Comparison of ENCODE assay signal across 13 cellular contexts in the genomic region with DNA sequence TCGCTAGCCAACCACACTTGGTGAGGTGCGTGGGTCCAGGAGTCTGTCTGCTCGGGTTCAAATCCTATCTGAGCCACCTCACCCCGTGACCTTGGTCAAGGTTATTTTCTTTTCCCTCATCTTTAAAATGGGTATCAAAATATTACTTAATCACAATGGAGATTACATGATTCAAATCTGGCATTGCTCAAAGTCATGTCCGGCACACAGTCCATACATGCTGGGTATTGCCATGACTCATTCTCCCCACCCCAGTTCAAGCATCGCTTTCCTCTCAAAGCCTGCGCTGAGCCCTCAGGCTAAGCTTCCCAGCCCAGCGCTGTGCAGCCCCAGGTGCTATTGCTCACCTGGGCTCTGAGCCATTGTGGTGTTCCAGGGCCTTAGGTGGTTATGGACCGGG. TPM values are rescaled to one million over a fixed set of nuclear protein-coding genes. Genes with fewer than 3 reads are reported as not detected.
A peak's percentile ranks its signal among the peaks of the same experiment; 100 is the strongest.
DNase-seq lines count a peak whose midpoint lies in the region; ATAC-seq and TF ChIP-seq lines count a peak whose summit lies in the region.
"Had no signal": no experiment of that assay in that cellular context is flagged by ENCODE, and none has a peak within 500 bp of the region (broad histone marks: within the 10 kb centered on the region; RNA-seq: fewer than 3 reads in every experiment).

No MANE protein-coding gene starts in this region.

- TF ChIP-seq POLR2A in spleen (IDR thresholded peaks at IDR 0.05): no peak

- POLR2A ChIA-PET in activated CD4-positive, alpha-beta T cell treated with anti-CD3 and anti-CD28 coated beads for 36 hours (lab: Charles Lee): interaction anchor here (1.4 to 1.5 kb wide), 2 partner anchors 26 to 77 kb away, joined by 3 to 6 read pairs; no protein-coding TSS in a partner anchor
- POLR2A ChIA-PET in activated CD8-positive, alpha-beta T cell treated with anti-CD3 and anti-CD28 coated beads for 36 hours (lab: Charles Lee): interaction anchor here (0.8 to 1.4 kb wide), 2 partner anchors 8 to 67 kb away, joined by 3 read pairs; no protein-coding TSS in a partner anchor

- H3K36me3 ChIP-seq in spleen: peaks cover 0 to 15% (median 0%) of the 10 kb centered on the region in 6 donors

- H3K4me3 Mint-ChIP-seq in activated CD4-positive, alpha-beta T cell treated with anti-CD3 and anti-CD28 coated beads for 36 hours: no peak overlapping the region
- H3K4me3 Mint-ChIP-seq in activated naive CD8-positive, alpha-beta T cell treated with anti-CD3 and anti-CD28 coated beads, Interleukin-2, amount 50 U/mL, for 24 hours: no peak overlapping the region
- no peak overlapping the region for H3K4me3 Mint-ChIP-seq in activated CD8-positive, alpha-beta T cell treated with anti-CD3 and anti-CD28 coated beads for 36 hours
- H3K4me3 Mint-ChIP-seq: mesothelial cell of epicardium had no signal

- peaks cover 0 to 67% (median 37%) of the 10 kb centered on the region in 6 donors for H3K4me1 ChIP-seq in spleen

- ATAC-seq in activated CD4-positive, alpha-beta T cell treated with anti-CD3 and anti-CD28 coated beads for 36 hours: no peak
- ATAC-seq in activated naive CD8-positive, alpha-beta T cell treated with anti-CD3 and anti-CD28 coated beads, Interleukin-2, amount 50 U/mL, for 24 hours: no peak
- no peak for ATAC-seq in activated CD8-positive, alpha-beta T cell treated with anti-CD3 and anti-CD28 coated beads for 36 hours

- 78 to 94% (median 89%) methylated on average over 9 of the region's 9 CpGs for WGBS in spleen, 5 donors

- TF ChIP-seq CTCF in fibroblast of pulmonary artery (IDR thresholded peaks at IDR 0.05; ENCODE audit: low read length, missing control alignments) (no peak), spleen (IDR thresholded peaks at IDR 0.05 in 8 of 11, conservative IDR thresholded peaks at IDR 0.05 in 3 of 11) (no peak)
- TF ChIP-seq CTCF in activated CD8-positive, alpha-beta T cell treated with anti-CD3 and anti-CD28 coated beads for 36 hours (IDR thresholded peaks at IDR 0.05): no peak

- H3K9me3 Mint-ChIP-seq in activated CD4-positive, alpha-beta T cell treated with anti-CD3 and anti-CD28 coated beads for 36 hours (ENCODE audit: low read depth): peaks cover 2% of the 10 kb centered on the region
- H3K9me3 Mint-ChIP-seq in activated naive CD8-positive, alpha-beta T cell treated with anti-CD3 and anti-CD28 coated beads, Interleukin-2, amount 50 U/mL, for 24 hours: no peaks in the 10 kb centered on the region
- no peaks in the 10 kb centered on the region for H3K9me3 Mint-ChIP-seq in activated CD8-positive, alpha-beta T cell treated with anti-CD3 and anti-CD28 coated beads for 36 hours
- H3K9me3 Mint-ChIP-seq: mesothelial cell of epicardium had no signal

- no peak overlapping the region for H3K4me3 ChIP-seq in fibroblast of pulmonary artery (replicated peaks; ENCODE audit: low read depth, low read length)
- no peak overlapping the region for H3K4me3 ChIP-seq in spleen
- H3K4me3 ChIP-seq: right atrium auricular region had no signal

- DNase-seq in activated CD4-positive, alpha-beta T cell treated with anti-CD3 and anti-CD28 coated beads for 36 hours: no peak
- no peak for DNase-seq in activated CD4-positive, alpha-beta T cell treated with anti-CD3 and anti-CD28 coated beads for 48 hours
- DNase-seq in activated naive CD8-positive, alpha-beta T cell treated with anti-CD3 and anti-CD28 coated beads, Interleukin-2, amount 50 U/mL, for 24 hours: no peak
- DNase-seq in fibroblast of pulmonary artery (ENCODE audit: low read depth) (peak; percentile 32), spleen (no peak), LoVo (ENCODE audit: low spot score) (no peak), medulla oblongata (ENCODE audit: extremely low spot score) (no peak)
- no peak for DNase-seq in activated CD8-positive, alpha-beta T cell treated with anti-CD3 and anti-CD28 coated beads for 36 hours
- DNase-seq: 8988T, DND-41, NCI-H2107 had no signal

- CTCF ChIA-PET in activated CD4-positive, alpha-beta T cell treated with anti-CD3 and anti-CD28 coated beads for 36 hours (lab: Charles Lee): interaction anchor here (1.1 to 3.0 kb wide), 14 partner anchors 11 to 261 kb away, joined by 3 to 63 read pairs (median 10); a partner anchor contains a TSS
- CTCF ChIA-PET in activated CD8-positive, alpha-beta T cell treated with anti-CD3 and anti-CD28 coated beads for 36 hours (lab: Charles Lee): interaction anchor here (1.0 to 7.6 kb wide), 21 partner anchors 9 to 267 kb away, joined by 3 to 84 read pairs (median 7); a partner anchor contains a TSS

- H3K4me1 Mint-ChIP-seq in activated CD4-positive, alpha-beta T cell treated with anti-CD3 and anti-CD28 coated beads for 36 hours: peaks cover 44% of the 10 kb centered on the region
- peaks cover 67% of the 10 kb centered on the region for H3K4me1 Mint-ChIP-seq in activated naive CD8-positive, alpha-beta T cell treated with anti-CD3 and anti-CD28 coated beads, Interleukin-2, amount 50 U/mL, for 24 hours
- H3K4me1 Mint-ChIP-seq in activated CD8-positive, alpha-beta T cell treated with anti-CD3 and anti-CD28 coated beads for 36 hours (ENCODE audit: low read depth): peaks cover 43% of the 10 kb centered on the region

- peaks cover 9% of the 10 kb centered on the region for H3K36me3 Mint-ChIP-seq in activated CD4-positive, alpha-beta T cell treated with anti-CD3 and anti-CD28 coated beads for 36 hours (ENCODE audit: low read depth)
- H3K36me3 Mint-ChIP-seq in activated naive CD8-positive, alpha-beta T cell treated with anti-CD3 and anti-CD28 coated beads, Interleukin-2, amount 50 U/mL, for 24 hours (ENCODE audit: low read depth): peaks cover 14% of the 10 kb centered on the region
- peaks cover 6% of the 10 kb centered on the region for H3K36me3 Mint-ChIP-seq in activated CD8-positive, alpha-beta T cell treated with anti-CD3 and anti-CD28 coated beads for 36 hours (ENCODE audit: low read depth)

- H3K27ac Mint-ChIP-seq in activated CD4-positive, alpha-beta T cell treated with anti-CD3 and anti-CD28 coated beads for 36 hours: peak overlapping the region; percentile 33
- H3K27ac Mint-ChIP-seq in activated naive CD8-positive, alpha-beta T cell treated with anti-CD3 and anti-CD28 coated beads, Interleukin-2, amount 50 U/mL, for 24 hours: peak overlapping the region; percentile 76
- H3K27ac Mint-ChIP-seq in activated CD8-positive, alpha-beta T cell treated with anti-CD3 and anti-CD28 coated beads for 36 hours: no peak overlapping the region

- peak overlapping the region in 7 of 8 donors; percentile 67 to 90 (median 88) for H3K27ac ChIP-seq in spleen

- H3K9me3 ChIP-seq in spleen: no peaks in the 10 kb centered on the region
- H3K9me3 ChIP-seq: right atrium auricular region had no signal

- H3K27me3 Mint-ChIP-seq in activated CD4-positive, alpha-beta T cell treated with anti-CD3 and anti-CD28 coated beads for 36 hours: no peaks in the 10 kb centered on the region
- H3K27me3 Mint-ChIP-seq in activated naive CD8-positive, alpha-beta T cell treated with anti-CD3 and anti-CD28 coated beads, Interleukin-2, amount 50 U/mL, for 24 hours: no peaks in the 10 kb centered on the region
- H3K27me3 Mint-ChIP-seq in activated CD8-positive, alpha-beta T cell treated with anti-CD3 and anti-CD28 coated beads for 36 hours: no peaks in the 10 kb centered on the region

- H3K27me3 ChIP-seq in spleen (replicated peaks in 1 of 7): no peaks in the 10 kb centered on the region
- H3K27me3 ChIP-seq: right atrium auricular region had no signal

- intact Hi-C loops in activated CD4-positive, alpha-beta T cell treated with anti-CD3 and anti-CD28 coated beads for 36 hours (cut with DNase I, micrococcal nuclease): loop anchor here (2.0 to 5.0 kb wide), 4 partner anchors 120 to 265 kb away; no protein-coding TSS in a partner anchor
- intact Hi-C loops in spleen (cut with DNase I; ENCODE audit: low total_unique reads): loop anchor here (10.0 kb wide), 2 partner anchors 52 to 132 kb away; a partner anchor contains a TSS
- intact Hi-C loops in activated CD8-positive, alpha-beta T cell treated with anti-CD3 and anti-CD28 coated beads for 36 hours (cut with micrococcal nuclease): loop anchor here (5.0 kb wide), 1 partner anchor 120 kb away; no protein-coding TSS in a partner anchor

RNA-seq across cellular contexts. Expression of a gene that starts 27.1 kb away (rescaled TPM):
- total RNA-seq in activated CD4-positive, alpha-beta T cell treated with anti-CD3 and anti-CD28 coated beads for 36 hours: 10 to 100 TPM; 41.6 to 42.3 TPM
- 10 to 100 TPM; 31.4 to 39.9 (median 33.6) TPM for total RNA-seq in spleen
- polyA plus RNA-seq in spleen: 10 to 100 TPM; 41.5 to 47.7 (median 44.2) TPM
- total RNA-seq in activated CD8-positive, alpha-beta T cell treated with anti-CD3 and anti-CD28 coated beads for 36 hours: 10 to 100 TPM; 36.1 to 36.6 TPM

RNA-seq across cellular contexts. Expression of a gene that starts 41.6 kb away (rescaled TPM):
- total RNA-seq in activated CD4-positive, alpha-beta T cell treated with anti-CD3 and anti-CD28 coated beads for 36 hours: under 1 TPM; 0.12 to 0.16 TPM
- total RNA-seq in spleen: 1 to 10 TPM in 4 of 7 donors, under 1 TPM in 3; 0.57 to 1.9 (median 1.2) TPM
- under 1 TPM; 0.21 to 0.76 (median 0.38) TPM for polyA plus RNA-seq in spleen
- total RNA-seq in activated CD8-positive, alpha-beta T cell treated with anti-CD3 and anti-CD28 coated beads for 36 hours: under 1 TPM; 0.09 to 0.11 TPM

RNA-seq across cellular contexts. Expression of a gene that starts 49.3 kb away (rescaled TPM):
- total RNA-seq in activated CD4-positive, alpha-beta T cell treated with anti-CD3 and anti-CD28 coated beads for 36 hours: 100 to 1,000 TPM; 200 to 243 TPM
- 100 to 1,000 TPM in 5 of 7 donors, 10 to 100 TPM in 2; 71.2 to 194 (median 106) TPM for total RNA-seq in spleen
- 10 to 100 TPM; 54.9 to 64.6 (median 55.0) TPM for polyA plus RNA-seq in spleen
- total RNA-seq in activated CD8-positive, alpha-beta T cell treated with anti-CD3 and anti-CD28 coated beads for 36 hours: 10 to 100 TPM; 55.8 to 60.0 TPM
